Comparison of ENCODE assay signal across 1 cellular context in genomic region chr4:1778642-1779392, GRCh38.
TF ChIP-seq lines count a peak whose summit lies in the region.

No MANE protein-coding gene starts in this region.

TF ChIP-seq in IMR-90, 13 proteins besides CTCF, POLR2A, EP300 and RAD21:
- no peak for TF ChIP-seq RFX5 (IDR thresholded peaks at IDR 0.05; ENCODE audit: low read depth, low read length)
- TF ChIP-seq CHD1 (IDR thresholded peaks at IDR 0.05; ENCODE audit: low read depth, low read length) = no peak
- no peak for TF ChIP-seq FOS (IDR thresholded peaks at IDR 0.05; ENCODE audit: low read depth, low read length)
- TF ChIP-seq RCOR1 (IDR thresholded peaks at IDR 0.05; ENCODE audit: insufficient replicate concordance, low read length) = no peak
- TF ChIP-seq BHLHE40 (IDR thresholded peaks at IDR 0.05; ENCODE audit: low read depth, low read length) = no peak
- TF ChIP-seq CEBPB (IDR thresholded peaks at IDR 0.05; ENCODE audit: low read depth, low read length) = no peak
- TF ChIP-seq MAFK (IDR thresholded peaks at IDR 0.05; ENCODE audit: low read depth, low read length) = no peak
- no peak for TF ChIP-seq SMC3 (IDR thresholded peaks at IDR 0.05; ENCODE audit: low read depth, low read length)
- TF ChIP-seq, protein P1, sequence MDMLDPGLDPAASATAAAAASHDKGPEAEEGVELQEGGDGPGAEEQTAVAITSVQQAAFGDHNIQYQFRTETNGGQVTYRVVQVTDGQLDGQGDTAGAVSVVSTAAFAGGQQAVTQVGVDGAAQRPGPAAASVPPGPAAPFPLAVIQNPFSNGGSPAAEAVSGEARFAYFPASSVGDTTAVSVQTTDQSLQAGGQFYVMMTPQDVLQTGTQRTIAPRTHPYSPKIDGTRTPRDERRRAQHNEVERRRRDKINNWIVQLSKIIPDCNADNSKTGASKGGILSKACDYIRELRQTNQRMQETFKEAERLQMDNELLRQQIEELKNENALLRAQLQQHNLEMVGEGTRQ (IDR thresholded peaks at IDR 0.05; ENCODE audit: low read depth, low read length) = no peak
- TF ChIP-seq MXI1 (IDR thresholded peaks at IDR 0.05; ENCODE audit: borderline replicate concordance, low read depth, low read length) = no peak
- TF ChIP-seq NFE2L2 (IDR thresholded peaks at IDR 0.05; ENCODE audit: low read depth, low read length) = no peak
TF ChIP-seq in IMR-90: peak in this region for 0.
